In genomic region chr17:47188799-47189731, GRCh38 we compare ENCODE assay signal across 8 cellular contexts. TPM values are rescaled to one million over a fixed set of nuclear protein-coding genes. Genes with fewer than 3 reads are reported as not detected.
A peak's percentile ranks its signal among the peaks of the same experiment; 100 is the strongest.
DNase-seq lines count a peak whose midpoint lies in the region; ATAC-seq, FAIRE-seq and TF ChIP-seq lines count a peak whose summit lies in the region.

CDC27 (minus strand) TSS chr17:47189295; CDS start chr17:47189172, 123 bp downstream.

- H3K9me3 ChIP-seq in adipocyte (ENCODE audit: control insufficient read depth, low read length) (no peaks in the 10 kb centered on the region), pancreas (no peaks in the 10 kb centered on the region), tibial artery (no peaks in the 10 kb centered on the region)

- H3K27me3 ChIP-seq in adipocyte (replicated peaks; ENCODE audit: control insufficient read depth, insufficient read depth, low read length) (no peaks in the 10 kb centered on the region), pancreas (no peaks in the 10 kb centered on the region), tibial artery (no peaks in the 10 kb centered on the region)

- peak within 1 kb of the TSS; percentile 92 for H3K4me3 ChIP-seq in GM12875 (ENCODE audit: low read depth, low read length)
- H3K4me3 ChIP-seq in adipocyte (ENCODE audit: low read length) = peak within 1 kb of the TSS; percentile 90
- peak within 1 kb of the TSS; percentile 56 to 76 (median 64) for H3K4me3 ChIP-seq in pancreas
- peak within 1 kb of the TSS; percentile 80 to 85 for H3K4me3 ChIP-seq in tibial artery

- TF ChIP-seq CTCF in GM12875 (IDR thresholded peaks at IDR 0.05; ENCODE audit: borderline replicate concordance, insufficient read depth, low read depth, low read length) = no peak
- no peak for TF ChIP-seq CTCF in pancreas (IDR thresholded peaks at IDR 0.05)
- TF ChIP-seq CTCF in tibial artery (IDR thresholded peaks at IDR 0.05) = peak in 1 of 2 experiments; percentile 9

- intact Hi-C loops in Right ventricle myocardium superior (cut with DNase I) (no loop called here), pancreas (cut with DNase I) (no loop called here), tibial artery (cut with DNase I; ENCODE audit: low total_unique reads) (no loop called here)

- H3K9ac ChIP-seq in adipocyte (ENCODE audit: low read length) = peak within 1 kb of the TSS; percentile 98

- ATAC-seq in HG02798 (IDR thresholded peaks at IDR 0.05; ENCODE audit: poor library complexity, unreplicated experiment) (peak; percentile 96), Right ventricle myocardium superior (ENCODE audit: poor library complexity) (peak; percentile 97), pancreas (peak; percentile 94 to 98 (median 96))

- H3K27ac ChIP-seq in pancreas = peak within 1 kb of the TSS; percentile 54 to 91 (median 78)
- H3K27ac ChIP-seq in tibial artery = peak within 1 kb of the TSS; percentile 97

- DNase-seq in NCI-H1436 (lab: John Stamatoyannopoulos, UW) (peak; percentile 100), T follicular helper cell (ENCODE audit: low read depth) (peak; percentile 100), adipocyte (ENCODE audit: low read depth) (peak; percentile 100), Right ventricle myocardium superior (peak; percentile 99), pancreas (peak; percentile 98 to 100 (median 99)), tibial artery (peak; percentile 99)

- WGBS in pancreas, 2 donors = 0 to 1% methylated on average over 62 to 66 of the region's 66 CpGs

- H3K36me3 ChIP-seq in adipocyte (ENCODE audit: control insufficient read depth, insufficient read depth, low read length, severe bottlenecking) = no peaks in the 10 kb centered on the region
- H3K36me3 ChIP-seq in pancreas = no peaks in the 10 kb centered on the region
- H3K36me3 ChIP-seq in tibial artery = no peaks in the 10 kb centered on the region

- FAIRE-seq in pancreas (lab: Jason Lieb, UNC) = peak; percentile 97

- peaks cover 35% of the 10 kb centered on the region for H3K4me1 ChIP-seq in adipocyte (ENCODE audit: control insufficient read depth, insufficient read depth, low read length)
- H3K4me1 ChIP-seq in pancreas = peaks cover 17 to 23% (median 20%) of the 10 kb centered on the region in 3 donors
- H3K4me1 ChIP-seq in tibial artery = peaks cover 0 to 42% (median 25%) of the 10 kb centered on the region in 4 donors

RNA-seq across cellular contexts. Expression of gene CDC27, which starts in this region (rescaled TPM):
- total RNA-seq in Right ventricle myocardium superior = 69.4 TPM
- 10 to 100 TPM; 24.2 to 42.7 (median 26.7) TPM for total RNA-seq in pancreas
- 10 to 100 TPM in 1 of 2 donors, 1 to 10 TPM in 1; 6.5 to 16.4 TPM for polyA plus RNA-seq in pancreas

Comparison
In these comparisons a context has a peak if more than half of its experiments do, and no peak if none do; other contexts are left out.
1. Peak in every context shown above with its lines: DNase-seq, ATAC-seq, H3K4me3 ChIP-seq and H3K27ac ChIP-seq.